ENCODE assay signal across 30 cellular contexts in the genomic region with DNA sequence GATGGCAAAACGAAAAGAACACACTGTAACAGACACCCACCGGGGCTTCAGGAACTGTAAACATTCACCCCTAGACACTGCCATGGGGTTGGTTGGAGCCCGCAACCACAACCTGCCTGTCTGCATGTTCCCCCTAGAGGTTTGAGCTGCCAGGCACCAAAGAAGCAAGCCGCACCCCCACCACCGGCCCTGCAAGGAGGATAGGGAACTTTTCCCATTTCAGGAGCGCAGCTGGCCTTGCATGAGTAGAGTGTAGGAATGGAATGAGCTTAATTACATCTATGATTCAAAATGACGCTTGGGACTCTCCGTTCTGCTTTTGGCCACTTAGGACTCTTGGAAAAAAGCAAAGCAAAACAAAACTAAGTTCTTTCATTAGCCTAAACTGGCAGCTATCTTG.
A peak's percentile ranks its signal among the peaks of the same experiment; 100 is the strongest.
DNase-seq lines count a peak whose midpoint lies in the region; ATAC-seq, FAIRE-seq and TF ChIP-seq lines count a peak whose summit lies in the region.
"Had no signal": no experiment of that assay in that cellular context is flagged by ENCODE, and none has a peak within 500 bp of the region (broad histone marks: within the 10 kb centered on the region; RNA-seq: fewer than 3 reads in every experiment).

No MANE protein-coding gene starts in this region.

- H3K4ac ChIP-seq in mesendoderm (ENCODE audit: low read depth, low read length): no peak overlapping the region

- H3K79me1 ChIP-seq in mesendoderm (ENCODE audit: low read length): no peaks in the 10 kb centered on the region

- H3K27ac ChIP-seq in osteoblast (ENCODE audit: low read depth, low read length) (no peak overlapping the region), mesendoderm (ENCODE audit: low read depth, low read length) (no peak overlapping the region)
- H3K27ac ChIP-seq: coronary artery had no signal

- H3K27me3 Mint-ChIP-seq in stimulated activated memory B cell treated with anti-CD40 and anti-IgM and Interleukin-4, amounts not matched to agents 10 μg/mL and 1 μg/mL and 100 μg/mL, for 72 hours: no peaks in the 10 kb centered on the region
- H3K27me3 Mint-ChIP-seq: activated naive CD8-positive, alpha-beta T cell treated with anti-CD3 and anti-CD28 coated beads, Interleukin-2, amount 50 U/mL, for 24 hours had no signal

- H3K4me3 ChIP-seq in Jurkat, Clone E6-1 (ENCODE audit: low read length): no peak overlapping the region
- H3K4me3 ChIP-seq in osteoblast (ENCODE audit: insufficient read depth, low read length): no peak overlapping the region
- H3K4me3 ChIP-seq in mesendoderm (ENCODE audit: low read length): no peak overlapping the region
- H3K4me3 ChIP-seq in foreskin fibroblast (ENCODE audit: low read depth in 1 of 2, low read length in 2 of 2): no peak overlapping the region
- H3K4me3 ChIP-seq: coronary artery had no signal

- TF ChIP-seq CTCF in osteoblast (IDR thresholded peaks at IDR 0.05; ENCODE audit: extremely low read depth, low read depth, low read length) (no peak), foreskin fibroblast (IDR thresholded peaks at IDR 0.05; ENCODE audit: low read depth, low read length) (no peak)

- no peaks in the 10 kb centered on the region for H3K36me3 Mint-ChIP-seq in stimulated activated memory B cell treated with anti-CD40 and anti-IgM and Interleukin-4, amounts not matched to agents 10 μg/mL and 1 μg/mL and 100 μg/mL, for 72 hours

- H3K4me3 Mint-ChIP-seq in stimulated activated memory B cell treated with anti-CD40 and anti-IgM and Interleukin-4, amounts not matched to agents 10 μg/mL and 1 μg/mL and 100 μg/mL, for 72 hours: no peak overlapping the region
- H3K4me3 Mint-ChIP-seq: activated naive CD8-positive, alpha-beta T cell treated with anti-CD3 and anti-CD28 coated beads, Interleukin-2, amount 50 U/mL, for 24 hours; activated T-cell treated with anti-CD3 and anti-CD28 coated beads, Interleukin-2, amount 50 U/mL, for 72 hours; T-helper 1 cell treated with Interleukin-12 subunit alpha and Interleukin-12 subunit beta and Interleukin-4 antibody, amounts not matched to agents 30 μg/mL and 1 μg/mL, for 36 hours had no signal

- no peak overlapping the region for H3K23ac ChIP-seq in mesendoderm (ENCODE audit: low read length)

- no peak overlapping the region for H4K5ac ChIP-seq in mesendoderm (ENCODE audit: low read length)

- no peak overlapping the region for H2BK15ac ChIP-seq in mesendoderm (replicated peaks; ENCODE audit: low read depth)

- H4K20me1 ChIP-seq in osteoblast (ENCODE audit: insufficient read depth, low read length): no peaks in the 10 kb centered on the region

- ATAC-seq in stimulated activated memory B cell treated with anti-CD40 and anti-IgM and Interleukin-4, amounts not matched to agents 10 μg/mL and 1 μg/mL and 100 μg/mL, for 72 hours: no peak
- ATAC-seq: activated naive CD8-positive, alpha-beta T cell treated with anti-CD3 and anti-CD28 coated beads, Interleukin-2, amount 50 U/mL, for 24 hours; activated T-cell treated with anti-CD3 and anti-CD28 coated beads, Interleukin-2, amount 50 U/mL, for 72 hours; left cardiac atrium; PC-3 had no signal

- no peaks in the 10 kb centered on the region for H3K79me2 ChIP-seq in osteoblast (ENCODE audit: insufficient read depth, low read length)
- no peaks in the 10 kb centered on the region for H3K79me2 ChIP-seq in mesendoderm (ENCODE audit: control insufficient read depth, insufficient read depth, low read length)

- no peak overlapping the region for H3K9ac ChIP-seq in mesendoderm (ENCODE audit: low read length)
- H3K9ac ChIP-seq: SK-N-SH had no signal

- no peaks in the 10 kb centered on the region for H3K4me1 Mint-ChIP-seq in stimulated activated memory B cell treated with anti-CD40 and anti-IgM and Interleukin-4, amounts not matched to agents 10 μg/mL and 1 μg/mL and 100 μg/mL, for 72 hours
- H3K4me1 Mint-ChIP-seq: activated naive CD8-positive, alpha-beta T cell treated with anti-CD3 and anti-CD28 coated beads, Interleukin-2, amount 50 U/mL, for 24 hours had no signal

- no peak overlapping the region for H4K8ac ChIP-seq in mesendoderm (ENCODE audit: low read depth, low read length)

- H3K27ac Mint-ChIP-seq in stimulated activated memory B cell treated with anti-CD40 and anti-IgM and Interleukin-4, amounts not matched to agents 10 μg/mL and 1 μg/mL and 100 μg/mL, for 72 hours: no peak overlapping the region
- H3K27ac Mint-ChIP-seq: activated naive CD8-positive, alpha-beta T cell treated with anti-CD3 and anti-CD28 coated beads, Interleukin-2, amount 50 U/mL, for 24 hours; activated T-cell treated with anti-CD3 and anti-CD28 coated beads, Interleukin-2, amount 50 U/mL, for 72 hours; T-helper 1 cell treated with Interleukin-12 subunit alpha and Interleukin-12 subunit beta and Interleukin-4 antibody, amounts not matched to agents 30 μg/mL and 1 μg/mL, for 36 hours had no signal

- H3K4me2 ChIP-seq in osteoblast (ENCODE audit: insufficient read depth, low read length) (no peak overlapping the region), mesendoderm (ENCODE audit: low read length) (no peak overlapping the region)
- H3K4me2 ChIP-seq: SK-N-SH had no signal

- no peaks in the 10 kb centered on the region for H3K9me3 ChIP-seq in osteoblast (ENCODE audit: low read depth, low read length)
- H3K9me3 ChIP-seq: SK-N-SH had no signal

- H3K36me3 ChIP-seq in osteoblast (ENCODE audit: insufficient read depth, low read length) (no peaks in the 10 kb centered on the region), mesendoderm (ENCODE audit: control insufficient read depth, insufficient read depth, low read length) (no peaks in the 10 kb centered on the region)

- DNase-seq in DMS 273 treated with DMSO at 0.1 percent for 48 hours (lab: John Stamatoyannopoulos, UW) (peak; percentile 14), iPS-NIHi7 (ENCODE audit: extremely low spot score) (peak; percentile 13), osteoblast (ENCODE audit: insufficient read length, low spot score, missing footprints) (peak; percentile 36), GM19239 (ENCODE audit: insufficient read length, low spot score) (no peak), mesendoderm (no peak), foreskin fibroblast (no peak)
- DNase-seq in Jurkat, Clone E6-1 (ENCODE audit: low read depth, low spot score): peak; percentile 8
- DNase-seq: activated CD4-positive, CD25-positive, alpha-beta regulatory T cell; activated naive CD4-positive, alpha-beta T cell; activated naive CD8-positive, alpha-beta T cell treated with anti-CD3 and anti-CD28 coated beads, Interleukin-2, amount 50 U/mL, for 24 hours; activated T-cell treated with anti-CD3 and anti-CD28 coated beads, Interleukin-2, amount 50 U/mL, for 72 hours; DND-41; effector memory CD4-positive, alpha-beta T cell; erythroblast; GF-D8; head of caudate nucleus; Kasumi-1; left cardiac atrium; NCI-H1417; NCI-H2081; NCI-H345; NCI-H69; PC-3; SK-N-SH; stimulated activated naive CD4-positive, alpha-beta T cell had no signal

- FAIRE-seq in GM19239 (lab: Jason Lieb, UNC): no peak
- FAIRE-seq: A204.1, GM18507 had no signal

- H2BK120ac ChIP-seq in mesendoderm (ENCODE audit: low read depth, low read length): no peak overlapping the region

- H2BK5ac ChIP-seq in mesendoderm (ENCODE audit: low read length): no peak overlapping the region

- H3K9me3 Mint-ChIP-seq in stimulated activated memory B cell treated with anti-CD40 and anti-IgM and Interleukin-4, amounts not matched to agents 10 μg/mL and 1 μg/mL and 100 μg/mL, for 72 hours: peaks cover 10% of the 10 kb centered on the region
- H3K9me3 Mint-ChIP-seq: activated naive CD8-positive, alpha-beta T cell treated with anti-CD3 and anti-CD28 coated beads, Interleukin-2, amount 50 U/mL, for 24 hours; T-helper 1 cell treated with Interleukin-12 subunit alpha and Interleukin-12 subunit beta and Interleukin-4 antibody, amounts not matched to agents 30 μg/mL and 1 μg/mL, for 36 hours had no signal

- peaks cover 2% of the 10 kb centered on the region for H3K4me1 ChIP-seq in osteoblast (ENCODE audit: insufficient read depth, low read length)
- no peaks in the 10 kb centered on the region for H3K4me1 ChIP-seq in mesendoderm (ENCODE audit: control insufficient read depth, low read depth, low read length)

- no peak overlapping the region for H2AFZ ChIP-seq in osteoblast (ENCODE audit: low read length)

- no CpG with 5 or more reads among the region's 8 CpGs for WGBS in mesendoderm (ENCODE audit: extremely low coverage, insufficient coverage, low lambda C conversion rate)

- H2AK5ac ChIP-seq in mesendoderm (ENCODE audit: low read length): no peak overlapping the region

- H3K27me3 ChIP-seq in osteoblast (ENCODE audit: insufficient read depth, low read length) (no peaks in the 10 kb centered on the region), mesendoderm (ENCODE audit: insufficient read depth, low read length, poor library complexity) (no peaks in the 10 kb centered on the region)

- H3K56ac ChIP-seq in mesendoderm (ENCODE audit: low read length): no peak overlapping the region

- H3K18ac ChIP-seq in mesendoderm (ENCODE audit: low read length): no peak overlapping the region

Comparison
In these comparisons a context has a peak if more than half of its experiments do, and no peak if none do; other contexts are left out.
1. DNase-seq: peak in DMS 273 treated with DMSO at 0.1 percent for 48 hours (single experiment), Jurkat, Clone E6-1 (single experiment), iPS-NIHi7 (single experiment) and osteoblast (single experiment); none in GM19239 (single experiment), mesendoderm (single experiment) and foreskin fibroblast (0 of 2).